In genomic region chr3:53232641-53233377, GRCh38 we compare ENCODE assay signal across 1 cellular context.
TF ChIP-seq lines count a peak whose summit lies in the region.

No MANE protein-coding gene starts in this region.

TF ChIP-seq in H1, 55 proteins besides CTCF, POLR2A, EP300 and RAD21:
- no peak for TF ChIP-seq USF2 (IDR thresholded peaks at IDR 0.05; ENCODE audit: low read length)
- no peak for TF ChIP-seq GTF2F1 (IDR thresholded peaks at IDR 0.05; ENCODE audit: borderline replicate concordance, low read depth, low read length)
- no peak for TF ChIP-seq RFX5 (IDR thresholded peaks at IDR 0.05; ENCODE audit: borderline replicate concordance, low read depth, low read length)
- no peak for TF ChIP-seq BRCA1 (IDR thresholded peaks at IDR 0.05; ENCODE audit: low read depth, low read length)
- no peak for TF ChIP-seq GABPA (IDR thresholded peaks at IDR 0.05; ENCODE audit: borderline replicate concordance, insufficient read depth, low read length)
- no peak for TF ChIP-seq CEBPB (IDR thresholded peaks at IDR 0.05; ENCODE audit: low read depth, low read length)
- TF ChIP-seq CBX5 (IDR thresholded peaks at IDR 0.05; ENCODE audit: low read depth, low read length): no peak
- no peak for TF ChIP-seq YY1 (IDR thresholded peaks at IDR 0.05; ENCODE audit: low read depth, low read length)
- no peak for TF ChIP-seq FOSL1 (IDR thresholded peaks at IDR 0.05; ENCODE audit: insufficient read depth, low read depth, low read length)
- no peak for TF ChIP-seq ZNF274 (IDR thresholded peaks at IDR 0.05; ENCODE audit: borderline replicate concordance, extremely low read depth, low read length)
- TF ChIP-seq NANOG (IDR thresholded peaks at IDR 0.05; ENCODE audit: insufficient read depth, low read depth, low read length, poor library complexity, severe bottlenecking): no peak
- no peak for TF ChIP-seq EZH2 (IDR thresholded peaks at IDR 0.05; ENCODE audit: low read depth, low read length, severe bottlenecking)
- no peak for TF ChIP-seq RBBP5 (IDR thresholded peaks at IDR 0.05; ENCODE audit: borderline replicate concordance, low read depth, low read length)
- no peak for TF ChIP-seq KDM5A (IDR thresholded peaks at IDR 0.05; ENCODE audit: low read length)
- TF ChIP-seq MAX (IDR thresholded peaks at IDR 0.05): no peak
- TF ChIP-seq POU5F1 (IDR thresholded peaks at IDR 0.05; ENCODE audit: low read depth, low read length): no peak
